In the genomic region with DNA sequence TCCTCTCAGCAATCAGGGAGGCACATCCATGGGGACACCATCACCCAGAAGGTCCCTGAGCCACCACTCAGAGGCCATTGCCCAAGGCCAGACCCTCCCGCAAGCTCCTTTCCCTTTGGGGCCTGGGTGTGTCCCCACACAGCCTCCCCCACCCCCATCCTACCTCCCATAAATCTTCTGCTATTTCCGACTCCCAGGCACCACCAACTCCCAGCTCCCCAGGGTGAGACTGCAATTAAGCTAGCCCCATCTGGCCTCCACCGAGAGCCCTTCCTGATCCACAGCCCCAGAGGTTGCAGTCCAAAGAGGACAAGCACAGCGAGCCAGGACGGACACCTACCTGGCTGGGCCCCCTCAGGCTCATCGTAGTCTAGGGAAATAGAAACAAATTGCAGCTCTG, we compare ENCODE assay signal across 12 cellular contexts. TPM values are rescaled to one million over a fixed set of nuclear protein-coding genes. Genes with fewer than 3 reads are reported as not detected.
A peak's percentile ranks its signal among the peaks of the same experiment; 100 is the strongest.
DNase-seq lines count a peak whose midpoint lies in the region; ATAC-seq and TF ChIP-seq lines count a peak whose summit lies in the region.
"Had no signal": no experiment of that assay in that cellular context is flagged by ENCODE, and none has a peak within 500 bp of the region (broad histone marks: within the 10 kb centered on the region; RNA-seq: fewer than 3 reads in every experiment).

No MANE protein-coding gene starts in this region.

- peaks cover 35% of the 10 kb centered on the region for H3K4me1 ChIP-seq in CD4-positive, CD25-positive, alpha-beta regulatory T cell (ENCODE audit: control insufficient read depth, insufficient read depth, low read length, poor library complexity, severe bottlenecking)
- H3K4me1 ChIP-seq in esophagus squamous epithelium = peaks cover 29 to 62% (median 41%) of the 10 kb centered on the region in 3 donors

- no peak for ATAC-seq in CD4-positive, CD25-positive, alpha-beta regulatory T cell (ENCODE audit: low read depth in 2 of 2)
- ATAC-seq in HG03521 (IDR thresholded peaks at IDR 0.05; ENCODE audit: unreplicated experiment) = no peak
- ATAC-seq: CD8-positive, alpha-beta T cell had no signal

- H3K27me3 Mint-ChIP-seq in CD4-positive, CD25-positive, alpha-beta regulatory T cell = no peaks in the 10 kb centered on the region

- TF ChIP-seq POLR2A in esophagus squamous epithelium (IDR thresholded peaks at IDR 0.05) = no peak

- H3K27ac Mint-ChIP-seq in CD4-positive, CD25-positive, alpha-beta regulatory T cell = peak overlapping the region in 2 of 3 donors; percentile 71
- H3K27ac Mint-ChIP-seq: CD8-positive, alpha-beta T cell had no signal

- H3K36me3 ChIP-seq in CD4-positive, CD25-positive, alpha-beta regulatory T cell (ENCODE audit: control insufficient read depth, insufficient read depth, low read length) = peaks cover 62% of the 10 kb centered on the region
- H3K36me3 ChIP-seq in esophagus squamous epithelium = peaks cover 16 to 82% (median 21%) of the 10 kb centered on the region in 3 donors

- H3K4me1 Mint-ChIP-seq in CD4-positive, CD25-positive, alpha-beta regulatory T cell = peaks cover 4 to 48% (median 19%) of the 10 kb centered on the region in 4 donors

- no peaks in the 10 kb centered on the region for H3K27me3 ChIP-seq in CD4-positive, CD25-positive, alpha-beta regulatory T cell (ENCODE audit: control insufficient read depth, insufficient read depth, low read length)
- no peaks in the 10 kb centered on the region for H3K27me3 ChIP-seq in esophagus squamous epithelium

- no peaks in the 10 kb centered on the region for H3K9me3 Mint-ChIP-seq in CD4-positive, CD25-positive, alpha-beta regulatory T cell
- H3K9me3 Mint-ChIP-seq: CD8-positive, alpha-beta T cell had no signal

- no peaks in the 10 kb centered on the region for H3K9me3 ChIP-seq in CD4-positive, CD25-positive, alpha-beta regulatory T cell (ENCODE audit: control insufficient read depth in 2 of 2, low read length in 2 of 2)
- H3K9me3 ChIP-seq in esophagus squamous epithelium = no peaks in the 10 kb centered on the region

- no peak overlapping the region for H3K4me3 Mint-ChIP-seq in CD4-positive, CD25-positive, alpha-beta regulatory T cell
- H3K4me3 Mint-ChIP-seq: CD8-positive, alpha-beta T cell had no signal

- no peak for DNase-seq in CD4-positive, CD25-positive, alpha-beta regulatory T cell
- peak; percentile 1 for DNase-seq in NCI-H82 treated with DMSO at 0.1 percent for 48 hours (lab: John Stamatoyannopoulos, UW; ENCODE audit: unreplicated experiment)
- DNase-seq in esophagus squamous epithelium (lab: John Stamatoyannopoulos, UW) = no peak
- no peak for DNase-seq in cerebellar cortex (ENCODE audit: low spot score)
- DNase-seq in putamen (ENCODE audit: low spot score) = no peak
- no peak for DNase-seq in stimulated activated CD4-positive, alpha-beta T cell treated with anti-CD3 and anti-CD28 coated beads, Interleukin-2, amount 100 ng/mL, for 48 hours
- DNase-seq: CD8-positive, alpha-beta T cell had no signal

- H3K27ac ChIP-seq in CD4-positive, CD25-positive, alpha-beta regulatory T cell (ENCODE audit: insufficient read depth, low read length, poor library complexity, severe bottlenecking) = no peak overlapping the region
- H3K27ac ChIP-seq in esophagus squamous epithelium (peak overlapping the region; percentile 63 to 91 (median 83)), skin epidermis (peak overlapping the region in 20 of 21 experiments; percentile 31 to 81 (median 68))

- H3K4me3 ChIP-seq in CD4-positive, CD25-positive, alpha-beta regulatory T cell (ENCODE audit: low read depth, low read length) = no peak overlapping the region
- no peak overlapping the region for H3K4me3 ChIP-seq in esophagus squamous epithelium
- H3K4me3 ChIP-seq in skin epidermis = no peak overlapping the region

- intact Hi-C loops in esophagus squamous epithelium (cut with DNase I) = no loop called here

- peaks cover 16% of the 10 kb centered on the region for H3K36me3 Mint-ChIP-seq in CD4-positive, CD25-positive, alpha-beta regulatory T cell

- WGBS in esophagus squamous epithelium, 2 donors = 67 to 74% methylated on average over 1 to 3 of the region's 6 CpGs

- no peak for TF ChIP-seq CTCF in esophagus squamous epithelium (IDR thresholded peaks at IDR 0.05)

RNA-seq across cellular contexts. Expression of gene ARHGAP1, which starts 6.3 kb away (rescaled TPM):
- total RNA-seq in CD4-positive, CD25-positive, alpha-beta regulatory T cell = 72.5 TPM
- polyA plus RNA-seq in CD4-positive, CD25-positive, alpha-beta regulatory T cell = 10 to 100 TPM; 46.6 to 63.6 (median 51.1) TPM
- total RNA-seq in esophagus squamous epithelium = 10 to 100 TPM; 39.2 to 53.6 (median 45.8) TPM

RNA-seq across cellular contexts. Expression of gene ZNF408, which starts 6.7 kb away (rescaled TPM):
- 12.4 TPM for total RNA-seq in CD4-positive, CD25-positive, alpha-beta regulatory T cell
- polyA plus RNA-seq in CD4-positive, CD25-positive, alpha-beta regulatory T cell = 10 to 100 TPM in 1 of 4 donors, 1 to 10 TPM in 3; 6.3 to 12.9 (median 8.0) TPM
- 10 to 100 TPM in 3 of 4 donors, 1 to 10 TPM in 1; 5.2 to 15.1 (median 13.5) TPM for total RNA-seq in esophagus squamous epithelium

RNA-seq across cellular contexts. Expression of gene F2, which starts 24.9 kb away (rescaled TPM):
- total RNA-seq in CD4-positive, CD25-positive, alpha-beta regulatory T cell = not detected
- polyA plus RNA-seq in CD4-positive, CD25-positive, alpha-beta regulatory T cell = not detected
- under 1 TPM in 1 of 4 donors, not detected in 3; 0.19 TPM for total RNA-seq in esophagus squamous epithelium
- total RNA-seq: CD8-positive, alpha-beta T cell; LHCN-M2; omental fat pad; SK-MEL-5 had no signal
